In the genomic region with DNA sequence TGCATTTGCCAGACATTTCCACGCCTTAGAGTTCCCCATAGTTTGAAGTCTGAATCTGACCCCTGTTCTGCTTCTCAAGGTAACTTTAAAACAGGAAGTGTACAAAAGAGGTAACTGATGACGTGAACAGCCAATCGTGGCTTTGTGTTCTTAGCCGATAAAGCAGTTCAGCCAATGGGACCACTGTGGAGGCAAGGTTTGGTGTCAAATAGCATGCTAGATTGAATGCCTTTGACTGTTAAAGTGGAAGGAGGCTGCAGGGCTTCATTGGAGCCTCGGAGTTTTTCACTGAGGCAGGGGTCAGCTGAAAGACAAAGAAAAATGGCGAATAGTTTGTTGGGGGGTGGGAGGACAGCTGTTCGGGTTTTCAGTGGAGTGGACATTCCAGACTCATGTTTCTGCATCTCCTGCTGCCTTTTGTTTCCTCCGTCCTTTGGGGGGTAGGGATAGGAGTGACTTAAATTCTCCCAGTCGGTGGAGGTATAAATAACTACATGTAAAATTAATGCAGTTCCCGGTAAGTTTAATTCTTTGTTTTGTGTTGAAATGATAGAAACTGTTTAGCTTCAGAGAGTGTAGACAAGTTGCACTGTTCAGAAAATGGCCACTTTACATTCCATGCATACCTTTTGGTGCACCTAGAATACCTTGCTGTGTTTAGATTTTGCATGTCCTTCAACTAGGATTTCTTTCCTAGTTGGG, we compare ENCODE assay signal across 8 cellular contexts. TPM values are rescaled to one million over a fixed set of nuclear protein-coding genes. Genes with fewer than 3 reads are reported as not detected.
DNase-seq lines count a peak whose midpoint lies in the region; ATAC-seq and TF ChIP-seq lines count a peak whose summit lies in the region.

No MANE protein-coding gene starts in this region.

- H2AK5ac ChIP-seq in mesenchymal stem cell (ENCODE audit: low read length, severe bottlenecking) = peak overlapping the region; percentile 99

- H3K4me3 ChIP-seq in endodermal cell (ENCODE audit: low read length) (peak overlapping the region; percentile 91), mesenchymal stem cell (ENCODE audit: insufficient read depth in 1 of 2, low read depth in 1 of 2, low read length in 2 of 2) (peak overlapping the region; percentile 56 to 86)

- peak overlapping the region; percentile 93 for H3K27ac ChIP-seq in endodermal cell (ENCODE audit: low read depth, low read length)
- peak overlapping the region; percentile 99 for H3K27ac ChIP-seq in mesenchymal stem cell (ENCODE audit: low read length, poor library complexity, severe bottlenecking)

- 0 to 2% methylated on average over 9 to 10 of the region's 10 CpGs for WGBS in endodermal cell (ENCODE audit: insufficient coverage in 1 of 2, insufficient read length in 1 of 2), 2 experiments
- WGBS in mesenchymal stem cell = 2% methylated on average over 10 of the region's 10 CpGs

- H3K36me3 ChIP-seq in endodermal cell (ENCODE audit: control insufficient read depth, insufficient read depth, low read length) = peaks cover 13% of the 10 kb centered on the region
- peaks cover 0 to 13% of the 10 kb centered on the region in 2 experiments for H3K36me3 ChIP-seq in mesenchymal stem cell (ENCODE audit: control insufficient read depth in 1 of 2, insufficient read depth in 2 of 2, low read depth in 1 of 2, low read length in 2 of 2)

- H3K9me3 ChIP-seq in endodermal cell (ENCODE audit: control insufficient read depth, low read length) (no peaks in the 10 kb centered on the region), mesenchymal stem cell (ENCODE audit: control insufficient read depth, low read length) (no peaks in the 10 kb centered on the region)

- peak overlapping the region; percentile 50 to 86 for H3K18ac ChIP-seq in mesenchymal stem cell (ENCODE audit: low read depth in 1 of 2, low read length in 2 of 2)

- H3K27me3 ChIP-seq in endodermal cell (ENCODE audit: control insufficient read depth, insufficient read depth, low read length, poor library complexity, severe bottlenecking) = no peaks in the 10 kb centered on the region
- H3K27me3 ChIP-seq in mesenchymal stem cell (ENCODE audit: control insufficient read depth in 1 of 2, insufficient read depth in 1 of 2, low read length in 2 of 2) = no peaks in the 10 kb centered on the region

- peak overlapping the region; percentile 93 for H2BK5ac ChIP-seq in mesenchymal stem cell (ENCODE audit: low read depth, low read length, poor library complexity, severe bottlenecking)

- no peak overlapping the region for H2BK120ac ChIP-seq in mesenchymal stem cell (ENCODE audit: low read depth, low read length)

- H3K4me1 ChIP-seq in endodermal cell (ENCODE audit: control insufficient read depth, insufficient read depth, low read length) = peaks cover 17% of the 10 kb centered on the region
- peaks cover 8% of the 10 kb centered on the region for H3K4me1 ChIP-seq in mesenchymal stem cell (ENCODE audit: control insufficient read depth, insufficient read depth, low read depth, low read length)

- peak overlapping the region; percentile 27 for H4K8ac ChIP-seq in mesenchymal stem cell (ENCODE audit: low read length)

- H4K91ac ChIP-seq in mesenchymal stem cell (ENCODE audit: low read length) = no peak overlapping the region

- no peak overlapping the region for H2AFZ ChIP-seq in mesenchymal stem cell (ENCODE audit: low read depth, low read length)

- H3K4me2 ChIP-seq in mesenchymal stem cell (ENCODE audit: low read length, poor library complexity, severe bottlenecking) = peak overlapping the region; percentile 76

- peaks cover 60% of the 10 kb centered on the region for H3K4me1 Mint-ChIP-seq in activated CD8-positive, alpha-beta memory T cell treated with anti-CD3 and anti-CD28 coated beads, Interleukin-2, amount 10 ng/mL, durations not matched to agents 7 days and 5 days
- H3K4me1 Mint-ChIP-seq in endodermal cell = peaks cover 39% of the 10 kb centered on the region

- no peak overlapping the region for H3K23ac ChIP-seq in mesenchymal stem cell (ENCODE audit: low read length in 2 of 2)

- H2BK15ac ChIP-seq in mesenchymal stem cell (ENCODE audit: low read depth, poor library complexity, severe bottlenecking) = no peak overlapping the region

- DNase-seq in C1 segment of cervical spinal cord (lab: John Stamatoyannopoulos, UW) = peak; percentile 8 to 96 (median 68)
- DNase-seq in NK-92 (lab: John Stamatoyannopoulos, UW; ENCODE audit: unreplicated experiment) = peak; percentile 56
- peak; percentile 92 for DNase-seq in activated CD8-positive, alpha-beta memory T cell treated with anti-CD3 and anti-CD28 coated beads, Interleukin-2, amount 10 ng/mL, durations not matched to agents 7 days and 5 days
- peak; percentile 95 for DNase-seq in endodermal cell
- peak; percentile 98 for DNase-seq in mesenchymal stem cell
- DNase-seq in stimulated activated CD8-positive, alpha-beta memory T cell treated with anti-CD3 and anti-CD28 coated beads, Interleukin-12 subunit alpha, Interleukin-12 subunit beta, amount 100 ng/mL, for 4 hours (ENCODE audit: low read depth) = peak; percentile 41

- H3K36me3 Mint-ChIP-seq in activated CD8-positive, alpha-beta memory T cell treated with anti-CD3 and anti-CD28 coated beads, Interleukin-2, amount 10 ng/mL, durations not matched to agents 7 days and 5 days = peaks cover 32% of the 10 kb centered on the region
- H3K36me3 Mint-ChIP-seq in endodermal cell (ENCODE audit: low read depth) = peaks cover 13% of the 10 kb centered on the region

- H3K4ac ChIP-seq in mesenchymal stem cell (ENCODE audit: low read depth in 1 of 2, low read length in 2 of 2) = peak overlapping the region in 1 of 2 experiments; percentile 57

- no peaks in the 10 kb centered on the region for H3K27me3 Mint-ChIP-seq in activated CD8-positive, alpha-beta memory T cell treated with anti-CD3 and anti-CD28 coated beads, Interleukin-2, amount 10 ng/mL, durations not matched to agents 7 days and 5 days
- H3K27me3 Mint-ChIP-seq in endodermal cell (ENCODE audit: insufficient read depth) = no peaks in the 10 kb centered on the region

- CTCF ChIA-PET in activated CD8-positive, alpha-beta memory T cell treated with anti-CD3 and anti-CD28 coated beads, Interleukin-2, amount 10 ng/mL, durations not matched to agents 7 days and 5 days (lab: Charles Lee) = interaction anchor here (0.9 to 3.1 kb wide), 8 partner anchors 10 to 240 kb away, joined by 3 to 10 read pairs (median 6); a partner anchor contains a TSS

- ATAC-seq in GM19438 (IDR thresholded peaks at IDR 0.05; ENCODE audit: low read depth, unreplicated experiment) (peak; percentile 89), HG03565 (IDR thresholded peaks at IDR 0.05; ENCODE audit: unreplicated experiment) (peak; percentile 79)
- ATAC-seq in activated CD8-positive, alpha-beta memory T cell treated with anti-CD3 and anti-CD28 coated beads, Interleukin-2, amount 10 ng/mL, durations not matched to agents 7 days and 5 days = peak; percentile 97

- peak overlapping the region; percentile 97 for H3K27ac Mint-ChIP-seq in activated CD8-positive, alpha-beta memory T cell treated with anti-CD3 and anti-CD28 coated beads, Interleukin-2, amount 10 ng/mL, durations not matched to agents 7 days and 5 days
- peak overlapping the region; percentile 100 for H3K27ac Mint-ChIP-seq in endodermal cell

- no peak overlapping the region for H3K14ac ChIP-seq in mesenchymal stem cell (ENCODE audit: low read length in 2 of 2)

- TF ChIP-seq CTCF in endodermal cell (conservative IDR thresholded peaks at IDR 0.05) = no peak

- H3K9ac ChIP-seq in endodermal cell (ENCODE audit: extremely low read depth, low read length, poor library complexity, severe bottlenecking) (peak overlapping the region; percentile 97), mesenchymal stem cell (ENCODE audit: low read length) (peak overlapping the region; percentile 81)

- peaks cover 6% of the 10 kb centered on the region for H3K79me1 ChIP-seq in mesenchymal stem cell (replicated peaks; ENCODE audit: low read length, poor library complexity, severe bottlenecking)

- no peak overlapping the region for H2BK12ac ChIP-seq in mesenchymal stem cell (ENCODE audit: low read length in 2 of 2)

- H3K4me3 Mint-ChIP-seq in activated CD8-positive, alpha-beta memory T cell treated with anti-CD3 and anti-CD28 coated beads, Interleukin-2, amount 10 ng/mL, durations not matched to agents 7 days and 5 days = peak overlapping the region; percentile 94
- peak overlapping the region; percentile 94 for H3K4me3 Mint-ChIP-seq in endodermal cell

- no peaks in the 10 kb centered on the region for H3K9me3 Mint-ChIP-seq in activated CD8-positive, alpha-beta memory T cell treated with anti-CD3 and anti-CD28 coated beads, Interleukin-2, amount 10 ng/mL, durations not matched to agents 7 days and 5 days (ENCODE audit: low read depth)
- H3K9me3 Mint-ChIP-seq in endodermal cell = no peaks in the 10 kb centered on the region

RNA-seq across cellular contexts. Expression of a gene that starts 17.7 kb away (rescaled TPM):
- 10 to 100 TPM; 71.1 to 91.2 TPM for total RNA-seq in activated CD8-positive, alpha-beta memory T cell treated with anti-CD3 and anti-CD28 coated beads, Interleukin-2, amount 10 ng/mL, durations not matched to agents 7 days and 5 days
- 10 to 100 TPM; 43.6 to 59.0 TPM for total RNA-seq in endodermal cell
- 55.3 TPM for polyA plus RNA-seq in endodermal cell (2013, experiment 1 of 2)
- polyA plus RNA-seq in endodermal cell (2013, experiment 2 of 2) = 47.4 TPM
- 32.5 TPM for polyA plus RNA-seq in mesenchymal stem cell (2013, experiment 1 of 2)
- 32.5 TPM for polyA plus RNA-seq in mesenchymal stem cell (2013, experiment 2 of 2)

RNA-seq across cellular contexts. Expression of a gene that starts 43.8 kb away (rescaled TPM):
- 1 to 10 TPM; 2.1 to 5.3 TPM for total RNA-seq in activated CD8-positive, alpha-beta memory T cell treated with anti-CD3 and anti-CD28 coated beads, Interleukin-2, amount 10 ng/mL, durations not matched to agents 7 days and 5 days
- total RNA-seq in endodermal cell = 10 to 100 TPM in 1 of 2 donors, 1 to 10 TPM in 1; 8.0 to 12.0 TPM
- 27.7 TPM for polyA plus RNA-seq in endodermal cell (2013, experiment 1 of 2)
- polyA plus RNA-seq in endodermal cell (2013, experiment 2 of 2) = 24.1 TPM
- 0.33 TPM for polyA plus RNA-seq in mesenchymal stem cell (2013, experiment 1 of 2)
- polyA plus RNA-seq in mesenchymal stem cell (2013, experiment 2 of 2) = 0.38 TPM

Comparison
In these comparisons a context has a peak if more than half of its experiments do, and no peak if none do; other contexts are left out.
1. Peak in every context shown above with its lines: DNase-seq, ATAC-seq, H3K4me3 ChIP-seq and H3K27ac ChIP-seq.
2. DNase-seq: peak in every context shown above with its lines; median percentile 98 in mesenchymal stem cell; 95 in endodermal cell; 92 in activated CD8-positive, alpha-beta memory T cell treated with anti-CD3 and anti-CD28 coated beads, Interleukin-2, amount 10 ng/mL, durations not matched to agents 7 days and 5 days; 68 in C1 segment of cervical spinal cord; 56 in NK-92; 41 in stimulated activated CD8-positive, alpha-beta memory T cell treated with anti-CD3 and anti-CD28 coated beads, Interleukin-12 subunit alpha, Interleukin-12 subunit beta, amount 100 ng/mL, for 4 hours.